Comparison of ENCODE assay signal across 1 cellular context in genomic region chr19:51002101-51002532, GRCh38.
TF ChIP-seq lines count a peak whose summit lies in the region.

No MANE protein-coding gene starts in this region.

TF ChIP-seq in A549, 52 proteins besides CTCF, POLR2A, EP300 and RAD21:
- TF ChIP-seq CHD4 (IDR thresholded peaks at IDR 0.05; ENCODE audit: borderline replicate concordance), result no peak
- no peak for TF ChIP-seq FOSB (CRISPR knock-in tag; IDR thresholded peaks at IDR 0.05)
- TF ChIP-seq PHF8 (IDR thresholded peaks at IDR 0.05; ENCODE audit: borderline replicate concordance, low read depth), result no peak
- TF ChIP-seq EHMT2 (IDR thresholded peaks at IDR 0.05; ENCODE audit: low read depth), result no peak
- no peak for TF ChIP-seq ZNF302 (CRISPR knock-in tag; IDR thresholded peaks at IDR 0.05)
- TF ChIP-seq HOXA7 (CRISPR knock-in tag; IDR thresholded peaks at IDR 0.05), result no peak
- TF ChIP-seq NR3C1 (IDR thresholded peaks at IDR 0.05), result no peak
- TF ChIP-seq MAFK (IDR thresholded peaks at IDR 0.05; ENCODE audit: partially characterized antibody), result no peak
- TF ChIP-seq JUNB (IDR thresholded peaks at IDR 0.05), result no peak
- TF ChIP-seq SMC3 (IDR thresholded peaks at IDR 0.05), result no peak
- no peak for TF ChIP-seq ESRRA (IDR thresholded peaks at IDR 0.05; ENCODE audit: borderline replicate concordance, low read length)
- no peak for TF ChIP-seq RFX5 (IDR thresholded peaks at IDR 0.05)
- no peak for TF ChIP-seq FOSL2 (IDR thresholded peaks at IDR 0.05)
- no peak for TF ChIP-seq FOSL2 (CRISPR knock-in tag; IDR thresholded peaks at IDR 0.05)
- no peak for TF ChIP-seq CEBPB (IDR thresholded peaks at IDR 0.05)
- TF ChIP-seq NPAS2 (CRISPR knock-in tag; IDR thresholded peaks at IDR 0.05; ENCODE audit: borderline replicate concordance), result no peak
- TF ChIP-seq USF2 (IDR thresholded peaks at IDR 0.05), result no peak
